In genomic region chr19:49587227-49587626, GRCh38 we compare ENCODE assay signal across 21 cellular contexts. TPM values are rescaled to one million over a fixed set of nuclear protein-coding genes. Genes with fewer than 3 reads are reported as not detected.
A peak's percentile ranks its signal among the peaks of the same experiment; 100 is the strongest.
DNase-seq lines count a peak whose midpoint lies in the region; ATAC-seq and TF ChIP-seq lines count a peak whose summit lies in the region.
"Had no signal": no experiment of that assay in that cellular context is flagged by ENCODE, and none has a peak within 500 bp of the region (broad histone marks: within the 10 kb centered on the region; RNA-seq: fewer than 3 reads in every experiment).

No MANE protein-coding gene starts in this region.

- peaks cover 27% of the 10 kb centered on the region for H3K4me1 Mint-ChIP-seq in nephron progenitor cell

- ATAC-seq in GM21390 (IDR thresholded peaks at IDR 0.05; ENCODE audit: unreplicated experiment) = no peak

- DNase-seq in RPMI7951 (ENCODE audit: low read depth) = peak; percentile 8
- no peak for DNase-seq in nephron progenitor cell
- DNase-seq in DMS79 treated with DMSO at 0.1 percent for 48 hours (lab: John Stamatoyannopoulos, UW) = no peak
- DNase-seq in iPS-NIHi7 (ENCODE audit: extremely low spot score) = no peak
- DNase-seq: 8988T; ACHN; BE2C; C1 segment of cervical spinal cord; CD4-positive, alpha-beta memory T cell; CD4-positive, CD25-positive, alpha-beta regulatory T cell; CD8-positive, alpha-beta memory T cell; COR-L47; DMS 273 treated with DMSO at 0.1 percent for 48 hours; DMS153; DMS53; DMS79; GF-D8 had no signal

- TF ChIP-seq CTCF in HEK293 (tag by site-specific recombination; IDR thresholded peaks at IDR 0.05) = no peak
- TF ChIP-seq CTCF in nephron progenitor cell (IDR thresholded peaks at IDR 0.05) = no peak

- H3K27me3 Mint-ChIP-seq in nephron progenitor cell (ENCODE audit: low read depth, poor library complexity) = peaks cover 6% of the 10 kb centered on the region
- H3K27me3 Mint-ChIP-seq: CD4-positive, alpha-beta memory T cell had no signal

- no peaks in the 10 kb centered on the region for H3K36me3 Mint-ChIP-seq in nephron progenitor cell (ENCODE audit: low read depth)
- H3K36me3 Mint-ChIP-seq: CD14-positive monocyte; CD4-positive, CD25-positive, alpha-beta regulatory T cell had no signal

- H3K4me3 ChIP-seq in HEK293 (ENCODE audit: low read depth, low read length) = no peak overlapping the region
- H3K4me3 ChIP-seq: BLaER1 had no signal

- H3K36me3 ChIP-seq in HEK293 (ENCODE audit: control insufficient read depth in 2 of 2, insufficient read depth in 1 of 2, low read length in 2 of 2) = no peaks in the 10 kb centered on the region
- H3K36me3 ChIP-seq: BE2C, BLaER1 had no signal

- H3K9me3 Mint-ChIP-seq in nephron progenitor cell = no peaks in the 10 kb centered on the region
- H3K9me3 Mint-ChIP-seq: CD14-positive monocyte; CD4-positive, alpha-beta memory T cell; CD4-positive, CD25-positive, alpha-beta regulatory T cell; CD8-positive, alpha-beta memory T cell had no signal

- H3K27ac ChIP-seq in HEK293 (ENCODE audit: extremely low read depth, low read depth, low read length) = no peak overlapping the region
- H3K27ac ChIP-seq: BLaER1 had no signal

- no peaks in the 10 kb centered on the region for H3K9me3 ChIP-seq in HEK293 (ENCODE audit: control insufficient read depth, insufficient read depth, low read depth, low read length)
- H3K9me3 ChIP-seq: BE2C, BLaER1 had no signal

- CTCF ChIA-PET in HEK293 (lab: Yijun Ruan, JAX) = interaction anchor here (1.5 to 3.6 kb wide), 2 partner anchors 17 to 53 kb away, joined by 7 to 15 read pairs; partner anchors contain the start of gene RRAS

- H3K4me1 ChIP-seq in HEK293 (ENCODE audit: control insufficient read depth, insufficient read depth, low read length) = no peaks in the 10 kb centered on the region

- POLR2A ChIA-PET in HEK293 (lab: Yijun Ruan, JAX) = interaction anchor here (0.6 to 0.7 kb wide), 4 partner anchors 28 to 423 kb away, joined by 3 to 7 read pairs (median 4); no protein-coding TSS in a partner anchor

- peak overlapping the region; percentile 54 for H3K27ac Mint-ChIP-seq in nephron progenitor cell
- H3K27ac Mint-ChIP-seq: CD4-positive, CD25-positive, alpha-beta regulatory T cell had no signal

- no peak overlapping the region for H3K4me3 Mint-ChIP-seq in nephron progenitor cell
- H3K4me3 Mint-ChIP-seq: CD14-positive monocyte; CD4-positive, alpha-beta memory T cell; CD8-positive, alpha-beta memory T cell had no signal

TF ChIP-seq in HEK293, 187 proteins besides CTCF, POLR2A, EP300 and RAD21:
- TF ChIP-seq ZNF362 (tag by site-specific recombination; IDR thresholded peaks at IDR 0.05) (0 out of 2 replicates have a peak, but pooled peaks have one; percentile 26), SP2 (tag by site-specific recombination; IDR thresholded peaks at IDR 0.05) (no peak)

RNA-seq across cellular contexts. Expression of gene PRR12, which starts 3.8 kb away (rescaled TPM):
- 1.1 and 2.3 TPM in 2 replicates for total RNA-seq in RPMI7951 (2014; rRNA removed; shearing (Covaris generic))

RNA-seq across cellular contexts. Expression of gene PRRG2, which starts 6.1 kb away (rescaled TPM):
- total RNA-seq in RPMI7951 (2014; rRNA removed; shearing (Covaris generic)) = 0.10 TPM in 1 of 2 replicates, not detected in the other

RNA-seq across cellular contexts. Expression of gene NOSIP, which starts 6.9 kb away (rescaled TPM):
- total RNA-seq in RPMI7951 (2014; rRNA removed; shearing (Covaris generic)) = 159 TPM in 2 replicates

RNA-seq across cellular contexts. Expression of gene RRAS, which starts 52.7 kb away (rescaled TPM):
- 81.8 and 84.2 TPM in 2 replicates for total RNA-seq in RPMI7951 (2014; rRNA removed; shearing (Covaris generic))

RNA-seq across cellular contexts. Expression of gene SCAF1, which starts 54.8 kb away (rescaled TPM):
- 7.1 and 16.0 TPM in 2 replicates for total RNA-seq in RPMI7951 (2014; rRNA removed; shearing (Covaris generic))
